ENCODE assay signal across 26 cellular contexts in genomic region chr10:12556057-12556456, GRCh38.
DNase-seq lines count a peak whose midpoint lies in the region; ATAC-seq and TF ChIP-seq lines count a peak whose summit lies in the region.
"Had no signal": no experiment of that assay in that cellular context is flagged by ENCODE, and none has a peak within 500 bp of the region (broad histone marks: within the 10 kb centered on the region; RNA-seq: fewer than 3 reads in every experiment).

No MANE protein-coding gene starts in this region.

- H3K14ac ChIP-seq in trophoblast cell (ENCODE audit: low read length): no peak overlapping the region

- no peak overlapping the region for H3K4ac ChIP-seq in trophoblast cell (ENCODE audit: low read depth, low read length)

- intact Hi-C loops in prostate gland (cut with DNase I): no loop called here

- TF ChIP-seq CTCF in epithelial cell of proximal tubule (conservative IDR thresholded peaks at IDR 0.05; ENCODE audit: low read depth, low read length) (no peak), prostate gland (IDR thresholded peaks at IDR 0.05) (no peak)

- H3K4me1 ChIP-seq in trophoblast cell (ENCODE audit: control insufficient read depth in 1 of 2, insufficient read depth in 2 of 2, low read length in 2 of 2): no peaks in the 10 kb centered on the region
- H3K4me1 ChIP-seq in effector memory CD4-positive, alpha-beta T cell (ENCODE audit: control insufficient read depth, insufficient read depth, low read length, poor library complexity, severe bottlenecking): no peaks in the 10 kb centered on the region
- H3K4me1 ChIP-seq in prostate gland (replicated peaks): no peaks in the 10 kb centered on the region
- H3K4me1 ChIP-seq: lower lobe of right lung, uterus had no signal

- H4K8ac ChIP-seq in trophoblast cell (ENCODE audit: low read depth, low read length): no peak overlapping the region

- no peaks in the 10 kb centered on the region for H3K36me3 ChIP-seq in trophoblast cell (ENCODE audit: control insufficient read depth in 1 of 2, insufficient read depth in 2 of 2, low read length in 2 of 2)
- peaks cover 7% of the 10 kb centered on the region for H3K36me3 ChIP-seq in effector memory CD4-positive, alpha-beta T cell (ENCODE audit: control insufficient read depth, insufficient read depth, low read length)
- H3K36me3 ChIP-seq in prostate gland: no peaks in the 10 kb centered on the region
- H3K36me3 ChIP-seq: lower lobe of right lung, uterus, WERI-Rb-1 had no signal

- H4K12ac ChIP-seq in trophoblast cell (ENCODE audit: low read depth, low read length): no peak overlapping the region

- no peaks in the 10 kb centered on the region for H3K27me3 ChIP-seq in trophoblast cell (ENCODE audit: insufficient read depth, low read length)
- no peaks in the 10 kb centered on the region for H3K27me3 ChIP-seq in effector memory CD4-positive, alpha-beta T cell (replicated peaks; ENCODE audit: control insufficient read depth, insufficient read depth, low read length, poor library complexity, severe bottlenecking)
- H3K27me3 ChIP-seq in prostate gland (replicated peaks; ENCODE audit: insufficient read depth): no peaks in the 10 kb centered on the region
- H3K27me3 ChIP-seq: BLaER1 treated with 17β-estradiol and CSF1 and Interleukin-3, amounts not matched to agents 10 nM and 100 nM; gastroesophageal sphincter; neutrophil; uterus had no signal

- H3K27ac ChIP-seq in trophoblast cell (ENCODE audit: low read depth, low read length) (no peak overlapping the region), prostate gland (no peak overlapping the region)
- no peak overlapping the region for H3K27ac ChIP-seq in effector memory CD4-positive, alpha-beta T cell (ENCODE audit: insufficient read depth, low read length, poor library complexity, severe bottlenecking)
- H3K27ac ChIP-seq: BLaER1 treated with 17β-estradiol and CSF1 and Interleukin-3, amounts not matched to agents 10 nM and 100 nM; coronary artery; gastroesophageal sphincter; KMS-11; lower lobe of right lung; neutrophil; uterus; WERI-Rb-1 had no signal

- H3K4me2 ChIP-seq in trophoblast cell (ENCODE audit: low read length): no peak overlapping the region
- H3K4me2 ChIP-seq: BLaER1 treated with 17β-estradiol and CSF1 and Interleukin-3, amounts not matched to agents 10 nM and 100 nM; KMS-11 had no signal

- no CpG with 5 or more reads among the region's 5 CpGs for WGBS in trophoblast cell (ENCODE audit: extremely low coverage, insufficient coverage, insufficient read length)
- 95% methylated on average over 5 of the region's 5 CpGs for WGBS in prostate gland

- no peak overlapping the region for H3K9ac ChIP-seq in trophoblast cell (ENCODE audit: low read length)
- H3K9ac ChIP-seq: BLaER1 treated with 17β-estradiol and CSF1 and Interleukin-3, amounts not matched to agents 10 nM and 100 nM; KMS-11 had no signal

- H3K79me1 ChIP-seq in trophoblast cell (ENCODE audit: low read length): no peaks in the 10 kb centered on the region

- TF ChIP-seq POLR2A in prostate gland (IDR thresholded peaks at IDR 0.05): no peak

- H2BK120ac ChIP-seq in trophoblast cell (ENCODE audit: insufficient read depth, low read length, poor library complexity): no peak overlapping the region

- H3K79me2 ChIP-seq in trophoblast cell (ENCODE audit: control insufficient read depth, insufficient read depth, low read length, poor library complexity): no peaks in the 10 kb centered on the region

- ATAC-seq in HG03095 (IDR thresholded peaks at IDR 0.05; ENCODE audit: unreplicated experiment) (no peak), GM18867 (IDR thresholded peaks at IDR 0.05; ENCODE audit: unreplicated experiment) (no peak)
- ATAC-seq: gastroesophageal sphincter, lower lobe of right lung, Right ventricle myocardium inferior had no signal

- no peak overlapping the region for H4K91ac ChIP-seq in trophoblast cell (ENCODE audit: low read depth, low read length)

- peak; percentile 88 for DNase-seq in DMS79 treated with DMSO at 0.1 percent for 48 hours (lab: John Stamatoyannopoulos, UW)
- DNase-seq in NCI-H345 (lab: John Stamatoyannopoulos, UW): peak; percentile 58
- peak; percentile 86 for DNase-seq in epithelial cell of proximal tubule (ENCODE audit: low read depth)
- DNase-seq in trophoblast cell: no peak
- no peak for DNase-seq in effector memory CD4-positive, alpha-beta T cell
- no peak for DNase-seq in prostate gland (ENCODE audit: low spot score)
- DNase-seq: activated naive CD4-positive, alpha-beta T cell treated with anti-CD3 and anti-CD28 coated beads, Interleukin-2, amount 10 ng/mL, durations not matched to agents 7 days and 5 days; amygdala; Calu3; EL; lower lobe of right lung; NCI-H146; NCI-H2171; NCI-H82; substantia nigra; uterus; WERI-Rb-1 had no signal

- H3K9me3 ChIP-seq in trophoblast cell (ENCODE audit: insufficient read depth, low read depth, low read length) (peaks cover under 1% of the 10 kb centered on the region), prostate gland (no peaks in the 10 kb centered on the region)
- no peaks in the 10 kb centered on the region for H3K9me3 ChIP-seq in effector memory CD4-positive, alpha-beta T cell (ENCODE audit: control insufficient read depth, low read length)
- H3K9me3 ChIP-seq: gastroesophageal sphincter, lower lobe of right lung, neutrophil, uterus had no signal

- H2BK5ac ChIP-seq in trophoblast cell (ENCODE audit: low read depth, low read length, poor library complexity): no peak overlapping the region

- no peak overlapping the region for H2AFZ ChIP-seq in trophoblast cell (ENCODE audit: insufficient read depth, low read length, poor library complexity)

- no peak overlapping the region for H2BK12ac ChIP-seq in trophoblast cell (ENCODE audit: low read length)

- H2AK5ac ChIP-seq in trophoblast cell (ENCODE audit: low read length): no peak overlapping the region

- no peak overlapping the region for H3K23ac ChIP-seq in trophoblast cell (ENCODE audit: low read length)

- no peak overlapping the region for H3K4me3 ChIP-seq in epithelial cell of proximal tubule (ENCODE audit: low read depth, low read length)
- H3K4me3 ChIP-seq in trophoblast cell (ENCODE audit: low read depth, low read length): peak overlapping the region; percentile 5
- H3K4me3 ChIP-seq in effector memory CD4-positive, alpha-beta T cell (ENCODE audit: insufficient read depth, low read depth, low read length, poor library complexity, severe bottlenecking): no peak overlapping the region
- H3K4me3 ChIP-seq in prostate gland: no peak overlapping the region
- H3K4me3 ChIP-seq: BLaER1 treated with 17β-estradiol and CSF1 and Interleukin-3, amounts not matched to agents 10 nM and 100 nM; coronary artery; gastroesophageal sphincter; lower lobe of right lung; skin epidermis; uterus had no signal

- H3K18ac ChIP-seq in trophoblast cell (ENCODE audit: low read length): no peak overlapping the region

Comparison
In these comparisons a context has a peak if more than half of its experiments do, and no peak if none do; other contexts are left out.
1. DNase-seq: peak in DMS79 treated with DMSO at 0.1 percent for 48 hours (single experiment), NCI-H345 (single experiment) and epithelial cell of proximal tubule (single experiment); none in trophoblast cell (0 of 2), effector memory CD4-positive, alpha-beta T cell (0 of 3) and prostate gland (single experiment).